In the genomic region with DNA sequence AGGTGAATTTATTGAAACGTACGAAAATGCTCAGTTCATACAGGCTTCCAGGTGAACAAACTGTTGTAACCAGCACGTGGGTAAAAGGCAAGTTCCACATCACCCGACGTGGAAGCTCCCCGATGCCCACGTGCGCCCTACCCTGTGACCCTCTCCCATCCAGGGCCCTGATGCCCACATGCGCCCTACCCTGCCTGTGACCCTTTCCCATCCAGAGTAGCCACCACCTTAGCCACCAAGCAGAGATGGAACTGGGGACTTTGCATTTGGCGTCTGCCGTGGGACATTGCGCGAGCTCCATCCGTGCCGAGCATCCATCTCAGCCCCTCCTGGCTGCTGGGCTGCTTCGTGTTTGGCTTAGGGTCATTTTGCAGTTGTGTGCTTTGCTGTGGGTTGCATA, we compare ENCODE assay signal across 21 cellular contexts. TPM values are rescaled to one million over a fixed set of nuclear protein-coding genes. Genes with fewer than 3 reads are reported as not detected.
A peak's percentile ranks its signal among the peaks of the same experiment; 100 is the strongest.
DNase-seq lines count a peak whose midpoint lies in the region; ATAC-seq and TF ChIP-seq lines count a peak whose summit lies in the region.
"Had no signal": no experiment of that assay in that cellular context is flagged by ENCODE, and none has a peak within 500 bp of the region (broad histone marks: within the 10 kb centered on the region; RNA-seq: fewer than 3 reads in every experiment).

No MANE protein-coding gene starts in this region.

- H3K9me3 Mint-ChIP-seq in activated naive CD8-positive, alpha-beta T cell treated with anti-CD3 and anti-CD28 coated beads for 36 hours = no peaks in the 10 kb centered on the region
- H3K9me3 Mint-ChIP-seq: CD4-positive, alpha-beta T cell had no signal

- H2AK5ac ChIP-seq in mesenchymal stem cell (ENCODE audit: low read length, severe bottlenecking) = no peak overlapping the region

- ATAC-seq in Right ventricle myocardium inferior (no peak), heart right ventricle (no peak), right cardiac atrium (no peak), HG03108 (IDR thresholded peaks at IDR 0.05; ENCODE audit: unreplicated experiment) (no peak), GM19328 (IDR thresholded peaks at IDR 0.05; ENCODE audit: unreplicated experiment) (no peak)
- ATAC-seq: HCT116 had no signal

- H3K9ac ChIP-seq in mesenchymal stem cell (ENCODE audit: low read length) = no peak overlapping the region
- H3K9ac ChIP-seq: GM23248 had no signal

- no peak overlapping the region for H3K27ac Mint-ChIP-seq in activated naive CD8-positive, alpha-beta T cell treated with anti-CD3 and anti-CD28 coated beads for 36 hours
- H3K27ac Mint-ChIP-seq: CD4-positive, alpha-beta T cell had no signal

- H3K79me1 ChIP-seq in mesenchymal stem cell (replicated peaks; ENCODE audit: low read length, poor library complexity, severe bottlenecking) = peaks cover 17% of the 10 kb centered on the region

- DNase-seq in Right ventricle myocardium inferior (ENCODE audit: missing footprints) (peak; percentile 20), heart right ventricle (no peak), right cardiac atrium (peak; percentile 5 to 45 (median 30)), osteoblast (ENCODE audit: insufficient read length, low spot score, missing footprints) (peak; percentile 39), mesenchymal stem cell (no peak)
- no peak for DNase-seq in activated naive CD8-positive, alpha-beta T cell treated with anti-CD3 and anti-CD28 coated beads for 36 hours
- DNase-seq: 8988T, BE2C, Caco-2, GDM1, GM23248, NCI-H1092 treated with DMSO at 0.1 percent for 48 hours, NCI-H2081 treated with DMSO at 0.1 percent for 48 hours, NCI-H446 treated with DMSO at 0.1 percent for 48 hours, NCI-H748 treated with DMSO at 0.1 percent for 48 hours, OCI-M1, SIG-M5 had no signal

- H3K14ac ChIP-seq in mesenchymal stem cell (ENCODE audit: low read length in 2 of 2) = no peak overlapping the region

- H3K4me3 Mint-ChIP-seq in activated naive CD8-positive, alpha-beta T cell treated with anti-CD3 and anti-CD28 coated beads for 36 hours = peak overlapping the region; percentile 34
- H3K4me3 Mint-ChIP-seq: CD4-positive, alpha-beta T cell had no signal

- no peak overlapping the region for H3K4me3 ChIP-seq in heart right ventricle
- no peak overlapping the region for H3K4me3 ChIP-seq in right cardiac atrium (ENCODE audit: low read length)
- no peak overlapping the region for H3K4me3 ChIP-seq in osteoblast (ENCODE audit: insufficient read depth, low read length)
- no peak overlapping the region for H3K4me3 ChIP-seq in mesenchymal stem cell (ENCODE audit: insufficient read depth in 1 of 2, low read depth in 1 of 2, low read length in 2 of 2)
- H3K4me3 ChIP-seq: GM23248 had no signal

- peaks cover 55% of the 10 kb centered on the region for H4K20me1 ChIP-seq in osteoblast (ENCODE audit: insufficient read depth, low read length)

- H3K27ac ChIP-seq in heart right ventricle (no peak overlapping the region), right cardiac atrium (ENCODE audit: low read length) (no peak overlapping the region), osteoblast (ENCODE audit: low read depth, low read length) (no peak overlapping the region), mesenchymal stem cell (ENCODE audit: low read length, poor library complexity, severe bottlenecking) (no peak overlapping the region)
- H3K27ac ChIP-seq: GM23248 had no signal

- H4K8ac ChIP-seq in mesenchymal stem cell (ENCODE audit: low read length) = no peak overlapping the region

- peaks cover 9% of the 10 kb centered on the region for H3K36me3 Mint-ChIP-seq in activated naive CD8-positive, alpha-beta T cell treated with anti-CD3 and anti-CD28 coated beads for 36 hours

- no peak overlapping the region for H2BK5ac ChIP-seq in mesenchymal stem cell (ENCODE audit: low read depth, low read length, poor library complexity, severe bottlenecking)

- H3K4me1 ChIP-seq in heart right ventricle = peaks cover 2 to 51% (median 27%) of the 10 kb centered on the region in 9 donors
- H3K4me1 ChIP-seq in right cardiac atrium (ENCODE audit: control insufficient read depth, insufficient read depth, low read length) = peaks cover 3% of the 10 kb centered on the region
- peaks cover 15% of the 10 kb centered on the region for H3K4me1 ChIP-seq in osteoblast (ENCODE audit: insufficient read depth, low read length)
- peaks cover 20% of the 10 kb centered on the region for H3K4me1 ChIP-seq in mesenchymal stem cell (ENCODE audit: control insufficient read depth, insufficient read depth, low read depth, low read length)
- H3K4me1 ChIP-seq: Caco-2 had no signal

- H3K23ac ChIP-seq in mesenchymal stem cell (ENCODE audit: low read length in 2 of 2) = no peak overlapping the region

- no peak overlapping the region for H3K18ac ChIP-seq in mesenchymal stem cell (ENCODE audit: low read depth in 1 of 2, low read length in 2 of 2)

- H2BK120ac ChIP-seq in mesenchymal stem cell (ENCODE audit: low read depth, low read length) = no peak overlapping the region

- no peaks in the 10 kb centered on the region for H3K27me3 Mint-ChIP-seq in activated naive CD8-positive, alpha-beta T cell treated with anti-CD3 and anti-CD28 coated beads for 36 hours
- H3K27me3 Mint-ChIP-seq: CD4-positive, alpha-beta T cell had no signal

- no peak overlapping the region for H2BK12ac ChIP-seq in mesenchymal stem cell (ENCODE audit: low read length in 2 of 2)

- 96 to 97% methylated on average over 16 of the region's 16 CpGs for WGBS in heart right ventricle, 2 donors
- WGBS in right cardiac atrium = 93% methylated on average over 16 of the region's 16 CpGs
- 93% methylated on average over 15 of the region's 16 CpGs for WGBS in mesenchymal stem cell

- intact Hi-C loops in Right ventricle myocardium inferior (cut with DNase I) = no loop called here
- intact Hi-C loops in heart right ventricle (cut with DNase I) = loop anchor here in 1 of 10 donors (10.0 kb wide), 1 partner anchor 131 kb away; no protein-coding TSS in a partner anchor
- intact Hi-C loops in right cardiac atrium (cut with DNase I) = loop anchor here in 1 of 4 donors (10.0 kb wide), 1 partner anchor 109 kb away; no protein-coding TSS in a partner anchor

- H2AFZ ChIP-seq in osteoblast (ENCODE audit: low read length) (no peak overlapping the region), mesenchymal stem cell (ENCODE audit: low read depth, low read length) (no peak overlapping the region)
- H2AFZ ChIP-seq: GM23248 had no signal

- H4K91ac ChIP-seq in mesenchymal stem cell (ENCODE audit: low read length) = no peak overlapping the region

- H3K36me3 ChIP-seq in heart right ventricle = peaks cover 0 to 62% (median 40%) of the 10 kb centered on the region in 9 donors
- peaks cover 55% of the 10 kb centered on the region for H3K36me3 ChIP-seq in osteoblast (ENCODE audit: insufficient read depth, low read length)
- peaks cover 60 to 74% of the 10 kb centered on the region in 2 experiments for H3K36me3 ChIP-seq in mesenchymal stem cell (ENCODE audit: control insufficient read depth in 1 of 2, insufficient read depth in 2 of 2, low read depth in 1 of 2, low read length in 2 of 2)

- H3K9me3 ChIP-seq in heart right ventricle (no peaks in the 10 kb centered on the region), right cardiac atrium (ENCODE audit: control insufficient read depth, low read length) (no peaks in the 10 kb centered on the region), osteoblast (ENCODE audit: low read depth, low read length) (no peaks in the 10 kb centered on the region), mesenchymal stem cell (ENCODE audit: control insufficient read depth, low read length) (no peaks in the 10 kb centered on the region)
- H3K9me3 ChIP-seq: BE2C, Caco-2 had no signal

- H3K27me3 ChIP-seq in heart right ventricle = no peaks in the 10 kb centered on the region
- no peaks in the 10 kb centered on the region for H3K27me3 ChIP-seq in right cardiac atrium (ENCODE audit: control insufficient read depth, insufficient read depth)
- no peaks in the 10 kb centered on the region for H3K27me3 ChIP-seq in osteoblast (ENCODE audit: insufficient read depth, low read length)
- H3K27me3 ChIP-seq in mesenchymal stem cell (ENCODE audit: control insufficient read depth in 1 of 2, insufficient read depth in 1 of 2, low read length in 2 of 2) = no peaks in the 10 kb centered on the region
- H3K27me3 ChIP-seq: BE2C had no signal

- H3K4ac ChIP-seq in mesenchymal stem cell (ENCODE audit: low read depth in 1 of 2, low read length in 2 of 2) = no peak overlapping the region

- no peaks in the 10 kb centered on the region for H3K4me1 Mint-ChIP-seq in activated naive CD8-positive, alpha-beta T cell treated with anti-CD3 and anti-CD28 coated beads for 36 hours

- TF ChIP-seq CTCF in heart right ventricle (IDR thresholded peaks at IDR 0.05) = no peak
- TF ChIP-seq CTCF in osteoblast (IDR thresholded peaks at IDR 0.05; ENCODE audit: extremely low read depth, low read depth, low read length) = no peak

- H3K4me2 ChIP-seq in osteoblast (ENCODE audit: insufficient read depth, low read length) = no peak overlapping the region
- no peak overlapping the region for H3K4me2 ChIP-seq in mesenchymal stem cell (ENCODE audit: low read length, poor library complexity, severe bottlenecking)

- no peak overlapping the region for H2BK15ac ChIP-seq in mesenchymal stem cell (ENCODE audit: low read depth, poor library complexity, severe bottlenecking)

- H3K79me2 ChIP-seq in osteoblast (ENCODE audit: insufficient read depth, low read length) = peaks cover 7% of the 10 kb centered on the region

RNA-seq across cellular contexts. Expression of gene ANO7, which starts 37.5 kb away (rescaled TPM):
- 0.81 TPM for total RNA-seq in Right ventricle myocardium inferior
- 1 to 10 TPM in 8 of 10 donors, under 1 TPM in 2; 0.92 to 3.0 (median 2.0) TPM for total RNA-seq in heart right ventricle
- under 1 TPM; 0.61 to 0.73 TPM for polyA plus RNA-seq in heart right ventricle
- 1 to 10 TPM; 3.4 to 3.6 TPM for total RNA-seq in activated naive CD8-positive, alpha-beta T cell treated with anti-CD3 and anti-CD28 coated beads for 36 hours
- 1 to 10 TPM in 3 of 4 donors, under 1 TPM in 1; 0.89 to 2.1 (median 1.2) TPM for total RNA-seq in right cardiac atrium
- polyA plus RNA-seq in right cardiac atrium = 1.1 TPM
- total RNA-seq in osteoblast = 1.2 and 1.8 TPM in 2 replicates
- polyA plus RNA-seq in mesenchymal stem cell (2013, experiment 1 of 2) = 1.5 TPM
- polyA plus RNA-seq in mesenchymal stem cell (2013, experiment 2 of 2) = 1.4 TPM

Comparison
In these comparisons a context has a peak if more than half of its experiments do, and no peak if none do; other contexts are left out.
1. DNase-seq: peak in Right ventricle myocardium inferior (single experiment), right cardiac atrium (3 of 3) and osteoblast (single experiment); none in heart right ventricle (0 of 2), activated naive CD8-positive, alpha-beta T cell treated with anti-CD3 and anti-CD28 coated beads for 36 hours (single experiment) and mesenchymal stem cell (single experiment).